In genomic region chr15:58665676-58666075, GRCh38 we compare ENCODE assay signal across 1 cellular context.
TF ChIP-seq lines count a peak whose summit lies in the region.

No MANE protein-coding gene starts in this region.

TF ChIP-seq in H1, 55 proteins besides CTCF, POLR2A, EP300 and RAD21:
- no peak for TF ChIP-seq ZNF274 (IDR thresholded peaks at IDR 0.05; ENCODE audit: borderline replicate concordance, extremely low read depth, low read length)
- TF ChIP-seq TAF7 (optimal IDR thresholded peaks at IDR 0.05; ENCODE audit: borderline replicate concordance, low read depth, low read length): no peak
- no peak for TF ChIP-seq YY1 (IDR thresholded peaks at IDR 0.05; ENCODE audit: low read depth, low read length)
- TF ChIP-seq MAX (IDR thresholded peaks at IDR 0.05): no peak
- TF ChIP-seq SUZ12 (IDR thresholded peaks at IDR 0.05; ENCODE audit: low read length): no peak
- no peak for TF ChIP-seq HDAC6 (IDR thresholded peaks at IDR 0.05; ENCODE audit: low read depth, low read length)
- no peak for TF ChIP-seq CEBPB (IDR thresholded peaks at IDR 0.05; ENCODE audit: low read depth, low read length)
